8 cellular contexts compared by ENCODE assay signal in genomic region chr15:88649286-88649733, GRCh38. TPM values are rescaled to one million over a fixed set of nuclear protein-coding genes. Genes with fewer than 3 reads are reported as not detected.
DNase-seq lines count a peak whose midpoint lies in the region; ATAC-seq and TF ChIP-seq lines count a peak whose summit lies in the region.

No MANE protein-coding gene starts in this region.

- peak overlapping the region; percentile 90 for H3K27ac Mint-ChIP-seq in activated naive CD4-positive, alpha-beta T cell treated with anti-CD3 and anti-CD28 coated beads, Interleukin-2, amount 10 ng/mL, durations not matched to agents 7 days and 5 days

- H3K9ac ChIP-seq in skeletal muscle satellite cell (ENCODE audit: low read depth, low read length) = peak overlapping the region; percentile 50

- H3K27me3 Mint-ChIP-seq in activated naive CD4-positive, alpha-beta T cell treated with anti-CD3 and anti-CD28 coated beads, Interleukin-2, amount 10 ng/mL, durations not matched to agents 7 days and 5 days = no peaks in the 10 kb centered on the region

- peak overlapping the region; percentile 22 for H3K4me2 ChIP-seq in skeletal muscle satellite cell (ENCODE audit: low read length)

- peaks cover 59% of the 10 kb centered on the region for H3K36me3 Mint-ChIP-seq in activated naive CD4-positive, alpha-beta T cell treated with anti-CD3 and anti-CD28 coated beads, Interleukin-2, amount 10 ng/mL, durations not matched to agents 7 days and 5 days

- peak; percentile 92 for DNase-seq in Ammon's horn (ENCODE audit: low spot score)
- peak; percentile 72 for DNase-seq in activated naive CD4-positive, alpha-beta T cell treated with anti-CD3 and anti-CD28 coated beads, Interleukin-2, amount 10 ng/mL, durations not matched to agents 7 days and 5 days
- DNase-seq in head of caudate nucleus = peak; percentile 60 to 96 (median 88)
- DNase-seq in NCI-H2196 (lab: John Stamatoyannopoulos, UW; ENCODE audit: unreplicated experiment) = no peak
- DNase-seq in NCI-H82 treated with DMSO at 0.1 percent for 48 hours (lab: John Stamatoyannopoulos, UW; ENCODE audit: unreplicated experiment) = no peak

- H3K4me1 ChIP-seq in skeletal muscle satellite cell (ENCODE audit: control insufficient read depth, insufficient read depth, low read length) = peaks cover 16% of the 10 kb centered on the region

- H3K27me3 ChIP-seq in skeletal muscle satellite cell (ENCODE audit: control insufficient read depth, insufficient read depth, low read length) = no peaks in the 10 kb centered on the region

- CTCF ChIA-PET in activated naive CD4-positive, alpha-beta T cell treated with anti-CD3 and anti-CD28 coated beads, Interleukin-2, amount 10 ng/mL, durations not matched to agents 7 days and 5 days (lab: Charles Lee) = interaction anchor here (1.1 to 3.1 kb wide), 3 partner anchors 18 to 254 kb away, joined by 3 to 14 read pairs (median 3); no protein-coding TSS in a partner anchor

- H3K4me1 Mint-ChIP-seq in activated naive CD4-positive, alpha-beta T cell treated with anti-CD3 and anti-CD28 coated beads, Interleukin-2, amount 10 ng/mL, durations not matched to agents 7 days and 5 days = peaks cover 72% of the 10 kb centered on the region

- ATAC-seq in GM21723 (IDR thresholded peaks at IDR 0.05; ENCODE audit: unreplicated experiment) = peak; percentile 62

- H3K9me3 ChIP-seq in skeletal muscle satellite cell (replicated peaks; ENCODE audit: low read length) = no peaks in the 10 kb centered on the region

- no peaks in the 10 kb centered on the region for H3K36me3 ChIP-seq in skeletal muscle satellite cell (ENCODE audit: insufficient read depth, low read length)

- no peak overlapping the region for H3K4me3 ChIP-seq in skeletal muscle satellite cell (ENCODE audit: low read length)

- peak overlapping the region; percentile 35 for H3K4me3 Mint-ChIP-seq in activated naive CD4-positive, alpha-beta T cell treated with anti-CD3 and anti-CD28 coated beads, Interleukin-2, amount 10 ng/mL, durations not matched to agents 7 days and 5 days

- H3K9me3 Mint-ChIP-seq in activated naive CD4-positive, alpha-beta T cell treated with anti-CD3 and anti-CD28 coated beads, Interleukin-2, amount 10 ng/mL, durations not matched to agents 7 days and 5 days = no peaks in the 10 kb centered on the region

- intact Hi-C loops in head of caudate nucleus (cut with DNase I) = no loop called here

TF ChIP-seq in PFSK-1, 5 proteins besides CTCF, POLR2A, EP300 and RAD21:
- peak; percentile 53 for TF ChIP-seq FOXP2 (optimal IDR thresholded peaks at IDR 0.05; ENCODE audit: borderline replicate concordance, extremely low read depth, extremely low read length, insufficient read depth)
- TF ChIP-seq, protein P1, sequence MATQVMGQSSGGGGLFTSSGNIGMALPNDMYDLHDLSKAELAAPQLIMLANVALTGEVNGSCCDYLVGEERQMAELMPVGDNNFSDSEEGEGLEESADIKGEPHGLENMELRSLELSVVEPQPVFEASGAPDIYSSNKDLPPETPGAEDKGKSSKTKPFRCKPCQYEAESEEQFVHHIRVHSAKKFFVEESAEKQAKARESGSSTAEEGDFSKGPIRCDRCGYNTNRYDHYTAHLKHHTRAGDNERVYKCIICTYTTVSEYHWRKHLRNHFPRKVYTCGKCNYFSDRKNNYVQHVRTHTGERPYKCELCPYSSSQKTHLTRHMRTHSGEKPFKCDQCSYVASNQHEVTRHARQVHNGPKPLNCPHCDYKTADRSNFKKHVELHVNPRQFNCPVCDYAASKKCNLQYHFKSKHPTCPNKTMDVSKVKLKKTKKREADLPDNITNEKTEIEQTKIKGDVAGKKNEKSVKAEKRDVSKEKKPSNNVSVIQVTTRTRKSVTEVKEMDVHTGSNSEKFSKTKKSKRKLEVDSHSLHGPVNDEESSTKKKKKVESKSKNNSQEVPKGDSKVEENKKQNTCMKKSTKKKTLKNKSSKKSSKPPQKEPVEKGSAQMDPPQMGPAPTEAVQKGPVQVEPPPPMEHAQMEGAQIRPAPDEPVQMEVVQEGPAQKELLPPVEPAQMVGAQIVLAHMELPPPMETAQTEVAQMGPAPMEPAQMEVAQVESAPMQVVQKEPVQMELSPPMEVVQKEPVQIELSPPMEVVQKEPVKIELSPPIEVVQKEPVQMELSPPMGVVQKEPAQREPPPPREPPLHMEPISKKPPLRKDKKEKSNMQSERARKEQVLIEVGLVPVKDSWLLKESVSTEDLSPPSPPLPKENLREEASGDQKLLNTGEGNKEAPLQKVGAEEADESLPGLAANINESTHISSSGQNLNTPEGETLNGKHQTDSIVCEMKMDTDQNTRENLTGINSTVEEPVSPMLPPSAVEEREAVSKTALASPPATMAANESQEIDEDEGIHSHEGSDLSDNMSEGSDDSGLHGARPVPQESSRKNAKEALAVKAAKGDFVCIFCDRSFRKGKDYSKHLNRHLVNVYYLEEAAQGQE (IDR thresholded peaks at IDR 0.05; ENCODE audit: insufficient read depth in 1 of 2, low read depth in 2 of 2, low read length in 2 of 2) = no peak
- no peak for TF ChIP-seq TAF1 (IDR thresholded peaks at IDR 0.05; ENCODE audit: borderline replicate concordance, insufficient read depth, low read length)
- no peak for TF ChIP-seq SIN3A (IDR thresholded peaks at IDR 0.05; ENCODE audit: borderline replicate concordance, insufficient read depth, low read length)
- TF ChIP-seq POLR2AphosphoS5 (IDR thresholded peaks at IDR 0.05; ENCODE audit: low read depth, low read length) = no peak
TF ChIP-seq in PFSK-1: peak in this region for 1.

RNA-seq across cellular contexts. Expression of gene ISG20, which starts 10.5 kb away (rescaled TPM):
- polyA plus RNA-seq in PFSK-1 (2012; ENCODE audit: insufficient read length, low read depth) = 206 TPM
- 1.7 and 2.0 TPM in 2 replicates for total RNA-seq in skeletal muscle satellite cell (2012; rRNA removed)

RNA-seq across cellular contexts. Expression of gene AEN, which starts 28.2 kb away (rescaled TPM):
- polyA plus RNA-seq in PFSK-1 (2012; ENCODE audit: insufficient read length, low read depth) = 33.7 TPM
- total RNA-seq in skeletal muscle satellite cell (2012; rRNA removed) = 41.5 and 48.4 TPM in 2 replicates

Comparison
In these comparisons a context has a peak if more than half of its experiments do, and no peak if none do; other contexts are left out.
1. DNase-seq: peak in Ammon's horn (single experiment), activated naive CD4-positive, alpha-beta T cell treated with anti-CD3 and anti-CD28 coated beads, Interleukin-2, amount 10 ng/mL, durations not matched to agents 7 days and 5 days (single experiment) and head of caudate nucleus (42 of 42); none in NCI-H2196 (single experiment) and NCI-H82 treated with DMSO at 0.1 percent for 48 hours (single experiment).